Comparison of ENCODE assay signal across 1 cellular context in genomic region chr2:201058914-201059313, GRCh38.
TF ChIP-seq lines count a peak whose summit lies in the region.

No MANE protein-coding gene starts in this region.

TF ChIP-seq in WTC11, 78 proteins besides CTCF, POLR2A, EP300 and RAD21 (continued from another document):
- TF ChIP-seq, protein P1, sequence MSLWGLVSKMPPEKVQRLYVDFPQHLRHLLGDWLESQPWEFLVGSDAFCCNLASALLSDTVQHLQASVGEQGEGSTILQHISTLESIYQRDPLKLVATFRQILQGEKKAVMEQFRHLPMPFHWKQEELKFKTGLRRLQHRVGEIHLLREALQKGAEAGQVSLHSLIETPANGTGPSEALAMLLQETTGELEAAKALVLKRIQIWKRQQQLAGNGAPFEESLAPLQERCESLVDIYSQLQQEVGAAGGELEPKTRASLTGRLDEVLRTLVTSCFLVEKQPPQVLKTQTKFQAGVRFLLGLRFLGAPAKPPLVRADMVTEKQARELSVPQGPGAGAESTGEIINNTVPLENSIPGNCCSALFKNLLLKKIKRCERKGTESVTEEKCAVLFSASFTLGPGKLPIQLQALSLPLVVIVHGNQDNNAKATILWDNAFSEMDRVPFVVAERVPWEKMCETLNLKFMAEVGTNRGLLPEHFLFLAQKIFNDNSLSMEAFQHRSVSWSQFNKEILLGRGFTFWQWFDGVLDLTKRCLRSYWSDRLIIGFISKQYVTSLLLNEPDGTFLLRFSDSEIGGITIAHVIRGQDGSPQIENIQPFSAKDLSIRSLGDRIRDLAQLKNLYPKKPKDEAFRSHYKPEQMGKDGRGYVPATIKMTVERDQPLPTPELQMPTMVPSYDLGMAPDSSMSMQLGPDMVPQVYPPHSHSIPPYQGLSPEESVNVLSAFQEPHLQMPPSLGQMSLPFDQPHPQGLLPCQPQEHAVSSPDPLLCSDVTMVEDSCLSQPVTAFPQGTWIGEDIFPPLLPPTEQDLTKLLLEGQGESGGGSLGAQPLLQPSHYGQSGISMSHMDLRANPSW (CRISPR knock-in tag; conservative IDR thresholded peaks at IDR 0.05; ENCODE audit: low read depth), result no peak
- TF ChIP-seq ATF6 (CRISPR knock-in tag; IDR thresholded peaks at IDR 0.05) (no peak), CDX4 (CRISPR knock-in tag; IDR thresholded peaks at IDR 0.05; ENCODE audit: borderline replicate concordance) (no peak), ARID4B (CRISPR knock-in tag; IDR thresholded peaks at IDR 0.05; ENCODE audit: borderline replicate concordance) (no peak), MXD4 (CRISPR knock-in tag; IDR thresholded peaks at IDR 0.05; ENCODE audit: borderline replicate concordance) (no peak), RELA (CRISPR knock-in tag; IDR thresholded peaks at IDR 0.05; ENCODE audit: borderline replicate concordance) (no peak), ZNF423 (CRISPR knock-in tag; IDR thresholded peaks at IDR 0.05) (no peak), GTF2I (CRISPR knock-in tag; conservative IDR thresholded peaks at IDR 0.05) (no peak), ZNF121 (CRISPR knock-in tag; IDR thresholded peaks at IDR 0.05) (no peak), NFYB (CRISPR knock-in tag; conservative IDR thresholded peaks at IDR 0.05; ENCODE audit: low read depth) (no peak)
